ENCODE assay signal across 24 cellular contexts in genomic region chr2:11352781-11353537, GRCh38.
"Had no signal": no experiment of that assay in that cellular context is flagged by ENCODE, and none has a peak within 500 bp of the region (broad histone marks: within the 10 kb centered on the region; RNA-seq: fewer than 3 reads in every experiment).

No MANE protein-coding gene starts in this region.

- DNase-seq: activated B cell treated with CpG ODN at 0.5 μM for 24 hours; activated CD4-positive, alpha-beta T cell treated with anti-CD3 and anti-CD28 coated beads for 36 hours; activated CD4-positive, alpha-beta T cell treated with anti-CD3 and anti-CD28 coated beads, Interleukin-2, amount 50 U/mL, for 4 hours; activated effector memory CD4-positive, alpha-beta T cell treated with Interleukin-2 at 50 U/mL for 16 hours; activated naive CD4-positive, alpha-beta T cell treated with anti-CD3 and anti-CD28 coated beads for 36 hours; activated naive CD8-positive, alpha-beta T cell treated with anti-CD3 and anti-CD28 coated beads, Interleukin-2, amount 10 ng/mL, durations not matched to agents 7 days and 5 days; activated T-cell treated with anti-CD3 and anti-CD28 coated beads, Interleukin-2, amount 50 U/mL, for 72 hours; amniotic stem cell; cerebellar nuclear complex; cortex of kidney; endodermal cell; heart right ventricle; kidney; left lung; naive thymus-derived CD4-positive, alpha-beta T cell; right cardiac atrium; stimulated activated CD4-positive, alpha-beta T cell treated with anti-CD3 and anti-CD28 coated beads, Interleukin-12 subunit alpha, Interleukin-12 subunit beta, amount 100 ng/mL, for 4 hours; stimulated activated CD4-positive, alpha-beta T cell treated with anti-CD3 and anti-CD28 coated beads, Interleukin-4, amount 100 ng/mL, for 4 hours; stimulated activated naive CD8-positive, alpha-beta T cell treated with anti-CD3 and anti-CD28 coated beads, Interleukin-15, Interleukin-2, amounts not matched to agents 100 U/mL and 50 U/mL, for 24 hours; T-helper 17 cell; upper lobe of left lung had no signal

- H3K9me3 ChIP-seq: breast epithelium, heart right ventricle, left lung, upper lobe of left lung had no signal

- H3K4me2 ChIP-seq: neural progenitor cell had no signal

- H3K4me1 ChIP-seq: breast epithelium had no signal

- H3K27ac ChIP-seq: breast epithelium, epithelial cell of prostate, heart right ventricle, left lung, neural progenitor cell, upper lobe of left lung had no signal

- H2AFZ ChIP-seq: neural progenitor cell had no signal

- FAIRE-seq: kidney had no signal

- H3K36me3 ChIP-seq: breast epithelium, heart right ventricle, left lung, neural progenitor cell, upper lobe of left lung had no signal

- H3K27me3 ChIP-seq: breast epithelium, heart right ventricle, left lung, neural progenitor cell, upper lobe of left lung had no signal

- H3K9ac ChIP-seq: neural progenitor cell had no signal

- H3K4me3 ChIP-seq: breast epithelium, heart right ventricle, left lung, neural progenitor cell, upper lobe of left lung had no signal

- ATAC-seq: activated CD4-positive, alpha-beta T cell treated with anti-CD3 and anti-CD28 coated beads for 36 hours; activated T-cell treated with anti-CD3 and anti-CD28 coated beads, Interleukin-2, amount 50 U/mL, for 72 hours; heart right ventricle; left lung; naive thymus-derived CD4-positive, alpha-beta T cell; right cardiac atrium; stimulated activated naive CD8-positive, alpha-beta T cell treated with anti-CD3 and anti-CD28 coated beads, Interleukin-15, Interleukin-2, amounts not matched to agents 100 U/mL and 50 U/mL, for 24 hours; T-helper 17 cell had no signal
